In the genomic region with DNA sequence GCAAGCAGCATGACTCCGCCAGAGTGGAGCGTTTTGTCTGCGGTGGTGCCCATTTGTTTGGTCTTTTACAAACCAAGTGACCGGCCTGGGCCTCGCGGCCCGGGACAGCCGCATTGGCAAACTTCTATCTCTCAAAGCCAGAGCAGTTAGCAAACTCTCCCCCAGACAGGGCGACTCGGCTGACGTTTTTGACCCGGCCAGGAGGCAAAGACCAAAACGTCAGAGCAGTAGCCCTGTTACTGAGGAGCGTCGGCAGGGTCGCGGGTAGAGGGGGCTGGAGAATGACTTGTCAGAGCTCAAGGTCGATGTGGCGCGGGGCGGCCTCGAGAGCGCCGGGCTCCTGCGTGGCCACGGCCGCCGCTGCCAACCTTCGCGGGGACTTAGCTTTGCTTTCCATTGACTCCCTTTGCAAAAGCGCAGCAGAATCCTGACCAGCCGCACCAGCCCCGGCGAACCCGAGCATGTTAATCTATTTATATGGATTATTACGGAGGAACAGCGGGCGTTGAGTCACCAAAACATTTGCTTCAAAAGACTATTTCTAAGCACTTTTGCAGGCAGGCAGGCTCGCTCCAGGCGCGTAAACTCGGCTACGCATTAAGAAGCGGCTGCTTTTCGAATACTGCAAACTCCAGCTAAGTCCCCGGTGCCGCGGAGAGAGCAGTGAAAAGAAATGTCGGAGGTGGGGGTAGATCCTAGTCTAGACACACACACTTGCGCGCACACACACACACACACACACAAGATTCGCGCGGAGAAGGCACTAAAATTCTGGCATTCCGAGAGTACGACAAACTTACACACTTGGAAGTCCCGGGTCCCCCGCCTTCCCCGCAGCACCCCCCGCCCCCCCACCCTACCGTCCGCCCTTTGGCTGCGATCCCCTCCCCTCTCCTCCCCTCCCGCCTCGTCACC, we compare ENCODE assay signal across 8 cellular contexts. TPM values are rescaled to one million over a fixed set of nuclear protein-coding genes. Genes with fewer than 3 reads are reported as not detected.
DNase-seq lines count a peak whose midpoint lies in the region; ATAC-seq and TF ChIP-seq lines count a peak whose summit lies in the region.

No MANE protein-coding gene starts in this region.

- TF ChIP-seq CTCF in WERI-Rb-1 (IDR thresholded peaks at IDR 0.05; ENCODE audit: low read depth, low read length) (no peak), heart right ventricle (IDR thresholded peaks at IDR 0.05) (no peak), retinal pigment epithelial cell (conservative IDR thresholded peaks at IDR 0.05; ENCODE audit: low read depth, low read length) (no peak)
- TF ChIP-seq CTCF in CD4-positive, alpha-beta T cell (IDR thresholded peaks at IDR 0.05) = no peak

- H3K36me3 ChIP-seq in WERI-Rb-1 (no peaks in the 10 kb centered on the region), heart right ventricle (peaks cover 0 to 26% (median 0%) of the 10 kb centered on the region in 9 donors), HAP-1 (replicated peaks) (no peaks in the 10 kb centered on the region)

- H3K9me3 Mint-ChIP-seq in CD4-positive, alpha-beta T cell = no peaks in the 10 kb centered on the region

- in situ Hi-C loops in HAP-1 (cut with MboI; ENCODE audit: low sequenced_read_pairs) = no loop called here

- peak; percentile 3 for DNase-seq in DMS79 (lab: John Stamatoyannopoulos, UW)
- peak; percentile 67 for DNase-seq in HT-29 (ENCODE audit: low spot score)
- peak; percentile 39 for DNase-seq in WERI-Rb-1
- DNase-seq in heart right ventricle = peak; percentile 19 to 49
- peak; percentile 88 for DNase-seq in retinal pigment epithelial cell (ENCODE audit: low read depth)
- no peak for DNase-seq in CD4-positive, alpha-beta T cell
- DNase-seq in T-helper 9 cell = no peak
- no peak for DNase-seq in HAP-1 (ENCODE audit: low spot score in 2 of 2)

- H3K27me3 ChIP-seq in WERI-Rb-1 (ENCODE audit: insufficient read depth, low read depth, severe bottlenecking) = peaks cover 94% of the 10 kb centered on the region
- H3K27me3 ChIP-seq in heart right ventricle = peaks cover 0 to 99% (median 84%) of the 10 kb centered on the region in 7 donors
- H3K27me3 ChIP-seq in CD4-positive, alpha-beta T cell (ENCODE audit: control insufficient read depth, insufficient read depth, low read length) = peaks cover 90% of the 10 kb centered on the region
- no peaks in the 10 kb centered on the region for H3K27me3 ChIP-seq in HAP-1 (ENCODE audit: low read depth)

- H3K27me3 Mint-ChIP-seq in CD4-positive, alpha-beta T cell = peaks cover 70% of the 10 kb centered on the region

- H3K9me3 ChIP-seq in WERI-Rb-1 (ENCODE audit: severe bottlenecking) (peaks cover 8% of the 10 kb centered on the region), heart right ventricle (no peaks in the 10 kb centered on the region), HAP-1 (no peaks in the 10 kb centered on the region)
- H3K9me3 ChIP-seq in CD4-positive, alpha-beta T cell (ENCODE audit: control insufficient read depth, low read length) = no peaks in the 10 kb centered on the region

- WGBS in heart right ventricle, 2 donors = 3% methylated on average over 63 to 65 of the region's 65 CpGs

- ATAC-seq in heart right ventricle = peak in 7 of 8 donors; percentile 4 to 29 (median 14)
- no peak for ATAC-seq in CD4-positive, alpha-beta T cell (ENCODE audit: poor library complexity)

- no peaks in the 10 kb centered on the region for H3K4me1 Mint-ChIP-seq in CD4-positive, alpha-beta T cell (ENCODE audit: low read depth)

- H3K4me3 ChIP-seq in WERI-Rb-1 (ENCODE audit: low read depth, low read length) = peak overlapping the region; percentile 20
- H3K4me3 ChIP-seq in heart right ventricle = peak overlapping the region; percentile 32 to 85 (median 72)
- peak overlapping the region; percentile 99 for H3K4me3 ChIP-seq in retinal pigment epithelial cell (ENCODE audit: low read length)
- H3K4me3 ChIP-seq in HAP-1 = no peak overlapping the region

- H3K27ac ChIP-seq in WERI-Rb-1 (no peak overlapping the region), heart right ventricle (peak overlapping the region; percentile 70 to 94 (median 88))
- no peak overlapping the region for H3K27ac ChIP-seq in CD4-positive, alpha-beta T cell (ENCODE audit: low read depth, low read length)

- no peak overlapping the region for H3K27ac Mint-ChIP-seq in CD4-positive, alpha-beta T cell

- H3K36me3 Mint-ChIP-seq in CD4-positive, alpha-beta T cell (ENCODE audit: low read depth) = no peaks in the 10 kb centered on the region

- CTCF ChIA-PET in CD4-positive, alpha-beta T cell (lab: Charles Lee) = no interaction called here

- H3K4me3 Mint-ChIP-seq in CD4-positive, alpha-beta T cell = no peak overlapping the region

- intact Hi-C loops in heart right ventricle (cut with DNase I) = loop anchor here (5.0 to 10.0 kb wide), 19 partner anchors 47 to 1485 kb away; no protein-coding TSS in a partner anchor
- intact Hi-C loops in CD4-positive, alpha-beta T cell (cut with DNase I, micrococcal nuclease) = no loop called here

- POLR2A ChIA-PET in CD4-positive, alpha-beta T cell (lab: Charles Lee) = no interaction called here

- H3K4me1 ChIP-seq in heart right ventricle (peaks cover 3 to 50% (median 37%) of the 10 kb centered on the region in 9 donors), HAP-1 (no peaks in the 10 kb centered on the region)

RNA-seq across cellular contexts. Expression of a gene that starts 0.6 kb away (rescaled TPM):
- total RNA-seq in HT-29 (2014; rRNA removed; shearing (Covaris generic)) = 66.6 and 82.5 TPM in 2 replicates
- total RNA-seq in heart right ventricle = 10 to 100 TPM in 8 of 10 donors, 1 to 10 TPM in 2; 7.9 to 25.7 (median 12.8) TPM
- polyA plus RNA-seq in heart right ventricle = 10 to 100 TPM in 1 of 2 donors, 1 to 10 TPM in 1; 5.0 to 16.1 TPM
- not detected for total RNA-seq in CD4-positive, alpha-beta T cell

Comparison
In these comparisons a context has a peak if more than half of its experiments do, and no peak if none do; other contexts are left out.
1. DNase-seq: peak in DMS79 (single experiment), HT-29 (single experiment), WERI-Rb-1 (single experiment), heart right ventricle (2 of 2) and retinal pigment epithelial cell (single experiment); none in CD4-positive, alpha-beta T cell (0 of 10), T-helper 9 cell (single experiment) and HAP-1 (0 of 2).
2. H3K27ac ChIP-seq: peak in heart right ventricle (10 of 10); none in WERI-Rb-1 (single experiment) and CD4-positive, alpha-beta T cell (single experiment).
3. RNA of a gene that starts 0.6 kb away (total RNA-seq): 66.6 to 82.5 TPM in HT-29 and 7.9 to 25.7 TPM in heart right ventricle; not detected in CD4-positive, alpha-beta T cell; every median in the first group is over 4 times any median in the second.
4. intact Hi-C loops: an anchor here in heart right ventricle (5.0 to 10.0 kb wide); none called in CD4-positive, alpha-beta T cell.